In the genomic region with DNA sequence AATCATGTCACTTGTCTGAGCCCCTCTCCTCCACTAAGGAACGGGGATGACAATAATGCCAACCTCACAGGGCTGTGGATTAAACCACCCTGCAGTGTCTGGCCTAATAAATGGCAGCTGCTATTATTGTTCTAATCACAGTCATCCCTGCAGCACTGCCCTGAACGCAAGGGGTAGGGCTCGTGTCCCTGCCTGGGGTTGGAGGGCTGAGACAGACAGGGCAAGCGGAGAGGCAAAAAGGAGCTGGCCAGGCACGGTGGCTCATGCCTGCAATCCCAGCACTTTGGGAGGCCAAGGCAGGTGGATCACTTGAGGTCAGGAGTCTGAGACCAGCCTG, we compare ENCODE assay signal across 13 cellular contexts. TPM values are rescaled to one million over a fixed set of nuclear protein-coding genes. Genes with fewer than 3 reads are reported as not detected.
DNase-seq lines count a peak whose midpoint lies in the region; ATAC-seq and TF ChIP-seq lines count a peak whose summit lies in the region.
"Had no signal": no experiment of that assay in that cellular context is flagged by ENCODE, and none has a peak within 500 bp of the region (broad histone marks: within the 10 kb centered on the region; RNA-seq: fewer than 3 reads in every experiment).

No MANE protein-coding gene starts in this region.

- H3K27ac ChIP-seq in BLaER1 = 0 out of 2 replicates have a peak overlapping the region, but pooled peaks have one; percentile 4
- H3K27ac ChIP-seq in RWPE1 = peak overlapping the region; percentile 56
- H3K27ac ChIP-seq: GM23248 had no signal

- H3K36me3 ChIP-seq in BLaER1 = peaks cover 88% of the 10 kb centered on the region

- POLR2A ChIA-PET in RWPE1 (lab: Yijun Ruan, JAX; ENCODE audit: low non-redundant PET) = interaction anchor here (0.6 to 0.7 kb wide), 2 partner anchors 10 to 229 kb away, joined by 3 to 8 read pairs; partner anchors contain the start of gene KPTN

- H3K4me1 ChIP-seq in BLaER1 = peaks cover 51% of the 10 kb centered on the region
- H3K4me1 ChIP-seq: HAP-1 had no signal

- peak overlapping the region; percentile 63 for H3K4me2 ChIP-seq in BLaER1

- peaks cover 2% of the 10 kb centered on the region for H3K4me1 Mint-ChIP-seq in T-helper 1 cell treated with Interleukin-12 subunit alpha and Interleukin-12 subunit beta and Interleukin-4 antibody, amounts not matched to agents 30 μg/mL and 1 μg/mL, for 36 hours (ENCODE audit: low read depth)
- peaks cover 26 to 27% of the 10 kb centered on the region in 2 donors for H3K4me1 Mint-ChIP-seq in immature natural killer cell
- H3K4me1 Mint-ChIP-seq: CD14-positive monocyte had no signal

- no peak for ATAC-seq in GM21576 (IDR thresholded peaks at IDR 0.05; ENCODE audit: unreplicated experiment)
- no peak for ATAC-seq in HG02678 (IDR thresholded peaks at IDR 0.05; ENCODE audit: unreplicated experiment)

- H3K27me3 Mint-ChIP-seq in T-helper 1 cell treated with Interleukin-12 subunit alpha and Interleukin-12 subunit beta and Interleukin-4 antibody, amounts not matched to agents 30 μg/mL and 1 μg/mL, for 36 hours (ENCODE audit: low read depth) = no peaks in the 10 kb centered on the region
- H3K27me3 Mint-ChIP-seq in immature natural killer cell (ENCODE audit: low read depth in 3 of 3) = peaks cover 11 to 16% (median 15%) of the 10 kb centered on the region in 3 donors

- H4K20me1 ChIP-seq in BLaER1 = peaks cover 61% of the 10 kb centered on the region

- no peaks in the 10 kb centered on the region for H3K9me3 ChIP-seq in BLaER1
- H3K9me3 ChIP-seq: HAP-1 had no signal

- no peaks in the 10 kb centered on the region for H3K27me3 ChIP-seq in BLaER1

- no peak overlapping the region for H3K4me3 Mint-ChIP-seq in T-helper 1 cell treated with Interleukin-12 subunit alpha and Interleukin-12 subunit beta and Interleukin-4 antibody, amounts not matched to agents 30 μg/mL and 1 μg/mL, for 36 hours
- H3K4me3 Mint-ChIP-seq in immature natural killer cell = peak overlapping the region in 4 of 5 donors; percentile 42 to 72 (median 50)
- H3K4me3 Mint-ChIP-seq: CD14-positive monocyte had no signal

- H3K36me3 Mint-ChIP-seq in T-helper 1 cell treated with Interleukin-12 subunit alpha and Interleukin-12 subunit beta and Interleukin-4 antibody, amounts not matched to agents 30 μg/mL and 1 μg/mL, for 36 hours (ENCODE audit: low read depth) = peaks cover 15% of the 10 kb centered on the region
- peaks cover 0 to 10% (median 4%) of the 10 kb centered on the region in 3 donors for H3K36me3 Mint-ChIP-seq in immature natural killer cell

- H3K27ac Mint-ChIP-seq in T-helper 1 cell treated with Interleukin-12 subunit alpha and Interleukin-12 subunit beta and Interleukin-4 antibody, amounts not matched to agents 30 μg/mL and 1 μg/mL, for 36 hours = peak overlapping the region; percentile 49
- peak overlapping the region; percentile 28 to 93 (median 69) for H3K27ac Mint-ChIP-seq in immature natural killer cell

- CTCF ChIA-PET in RWPE1 (lab: Yijun Ruan, JAX) = interaction anchor here (1.4 kb wide), 1 partner anchor 11 kb away, joined by 4 read pairs; the partner anchor contains the start of gene KPTN

- no peak overlapping the region for H3K9ac ChIP-seq in BLaER1
- H3K9ac ChIP-seq: GM23248 had no signal

- H3K9me3 Mint-ChIP-seq in T-helper 1 cell treated with Interleukin-12 subunit alpha and Interleukin-12 subunit beta and Interleukin-4 antibody, amounts not matched to agents 30 μg/mL and 1 μg/mL, for 36 hours = no peaks in the 10 kb centered on the region
- H3K9me3 Mint-ChIP-seq in immature natural killer cell = no peaks in the 10 kb centered on the region
- H3K9me3 Mint-ChIP-seq: CD14-positive monocyte had no signal

- TF ChIP-seq CTCF in RWPE1 (conservative IDR thresholded peaks at IDR 0.05; ENCODE audit: low read depth) = no peak

- DNase-seq in T-helper 1 cell (no peak), RWPE1 (ENCODE audit: low spot score) (no peak), immature natural killer cell (no peak), SHP77 (lab: John Stamatoyannopoulos, UW) (no peak)
- DNase-seq: DMS153, GM23248, IMR-90 had no signal

- H3K4me3 ChIP-seq in BLaER1 = no peak overlapping the region
- H3K4me3 ChIP-seq: GM23248, HAP-1 had no signal

RNA-seq across cellular contexts. Expression of gene KPTN, which starts 10.2 kb away (rescaled TPM):
- polyA plus RNA-seq in immature natural killer cell = 10 to 100 TPM in 1 of 3 donors, 1 to 10 TPM in 2; 5.0 to 25.7 (median 8.9) TPM

RNA-seq across cellular contexts. Expression of gene NAPA, which starts 20.7 kb away (rescaled TPM):
- 100 to 1,000 TPM; 114 to 177 (median 146) TPM for polyA plus RNA-seq in immature natural killer cell

RNA-seq across cellular contexts. Expression of gene SLC8A2, which starts 22.5 kb away (rescaled TPM):
- polyA plus RNA-seq in immature natural killer cell = not detected
- polyA plus RNA-seq: CD14-positive monocyte, GM23248 had no signal
